In the genomic region with DNA sequence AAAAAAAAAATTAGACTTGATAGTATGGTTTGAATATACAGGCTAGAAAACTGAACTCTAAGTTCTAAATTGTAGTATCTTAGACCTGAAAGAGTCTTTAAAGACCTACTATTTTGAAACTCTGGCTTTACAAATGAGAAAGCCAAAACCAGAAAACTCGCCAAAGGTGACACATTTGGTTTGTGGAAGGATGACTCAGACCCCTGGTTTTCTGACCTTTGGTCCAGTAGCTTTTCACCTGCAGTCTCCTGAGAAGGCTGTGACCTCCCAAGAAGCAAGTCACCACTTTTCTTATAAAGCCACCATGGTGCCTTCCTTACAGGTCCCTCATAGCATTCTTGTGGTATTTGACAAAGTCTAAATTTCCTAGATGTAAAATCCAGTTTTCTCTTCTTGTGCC, we compare ENCODE assay signal across 1 cellular context.
TF ChIP-seq lines count a peak whose summit lies in the region.

No MANE protein-coding gene starts in this region.

TF ChIP-seq in GM23338, 12 proteins besides CTCF, POLR2A, EP300 and RAD21 (continued from another document):
- TF ChIP-seq, protein P1, sequence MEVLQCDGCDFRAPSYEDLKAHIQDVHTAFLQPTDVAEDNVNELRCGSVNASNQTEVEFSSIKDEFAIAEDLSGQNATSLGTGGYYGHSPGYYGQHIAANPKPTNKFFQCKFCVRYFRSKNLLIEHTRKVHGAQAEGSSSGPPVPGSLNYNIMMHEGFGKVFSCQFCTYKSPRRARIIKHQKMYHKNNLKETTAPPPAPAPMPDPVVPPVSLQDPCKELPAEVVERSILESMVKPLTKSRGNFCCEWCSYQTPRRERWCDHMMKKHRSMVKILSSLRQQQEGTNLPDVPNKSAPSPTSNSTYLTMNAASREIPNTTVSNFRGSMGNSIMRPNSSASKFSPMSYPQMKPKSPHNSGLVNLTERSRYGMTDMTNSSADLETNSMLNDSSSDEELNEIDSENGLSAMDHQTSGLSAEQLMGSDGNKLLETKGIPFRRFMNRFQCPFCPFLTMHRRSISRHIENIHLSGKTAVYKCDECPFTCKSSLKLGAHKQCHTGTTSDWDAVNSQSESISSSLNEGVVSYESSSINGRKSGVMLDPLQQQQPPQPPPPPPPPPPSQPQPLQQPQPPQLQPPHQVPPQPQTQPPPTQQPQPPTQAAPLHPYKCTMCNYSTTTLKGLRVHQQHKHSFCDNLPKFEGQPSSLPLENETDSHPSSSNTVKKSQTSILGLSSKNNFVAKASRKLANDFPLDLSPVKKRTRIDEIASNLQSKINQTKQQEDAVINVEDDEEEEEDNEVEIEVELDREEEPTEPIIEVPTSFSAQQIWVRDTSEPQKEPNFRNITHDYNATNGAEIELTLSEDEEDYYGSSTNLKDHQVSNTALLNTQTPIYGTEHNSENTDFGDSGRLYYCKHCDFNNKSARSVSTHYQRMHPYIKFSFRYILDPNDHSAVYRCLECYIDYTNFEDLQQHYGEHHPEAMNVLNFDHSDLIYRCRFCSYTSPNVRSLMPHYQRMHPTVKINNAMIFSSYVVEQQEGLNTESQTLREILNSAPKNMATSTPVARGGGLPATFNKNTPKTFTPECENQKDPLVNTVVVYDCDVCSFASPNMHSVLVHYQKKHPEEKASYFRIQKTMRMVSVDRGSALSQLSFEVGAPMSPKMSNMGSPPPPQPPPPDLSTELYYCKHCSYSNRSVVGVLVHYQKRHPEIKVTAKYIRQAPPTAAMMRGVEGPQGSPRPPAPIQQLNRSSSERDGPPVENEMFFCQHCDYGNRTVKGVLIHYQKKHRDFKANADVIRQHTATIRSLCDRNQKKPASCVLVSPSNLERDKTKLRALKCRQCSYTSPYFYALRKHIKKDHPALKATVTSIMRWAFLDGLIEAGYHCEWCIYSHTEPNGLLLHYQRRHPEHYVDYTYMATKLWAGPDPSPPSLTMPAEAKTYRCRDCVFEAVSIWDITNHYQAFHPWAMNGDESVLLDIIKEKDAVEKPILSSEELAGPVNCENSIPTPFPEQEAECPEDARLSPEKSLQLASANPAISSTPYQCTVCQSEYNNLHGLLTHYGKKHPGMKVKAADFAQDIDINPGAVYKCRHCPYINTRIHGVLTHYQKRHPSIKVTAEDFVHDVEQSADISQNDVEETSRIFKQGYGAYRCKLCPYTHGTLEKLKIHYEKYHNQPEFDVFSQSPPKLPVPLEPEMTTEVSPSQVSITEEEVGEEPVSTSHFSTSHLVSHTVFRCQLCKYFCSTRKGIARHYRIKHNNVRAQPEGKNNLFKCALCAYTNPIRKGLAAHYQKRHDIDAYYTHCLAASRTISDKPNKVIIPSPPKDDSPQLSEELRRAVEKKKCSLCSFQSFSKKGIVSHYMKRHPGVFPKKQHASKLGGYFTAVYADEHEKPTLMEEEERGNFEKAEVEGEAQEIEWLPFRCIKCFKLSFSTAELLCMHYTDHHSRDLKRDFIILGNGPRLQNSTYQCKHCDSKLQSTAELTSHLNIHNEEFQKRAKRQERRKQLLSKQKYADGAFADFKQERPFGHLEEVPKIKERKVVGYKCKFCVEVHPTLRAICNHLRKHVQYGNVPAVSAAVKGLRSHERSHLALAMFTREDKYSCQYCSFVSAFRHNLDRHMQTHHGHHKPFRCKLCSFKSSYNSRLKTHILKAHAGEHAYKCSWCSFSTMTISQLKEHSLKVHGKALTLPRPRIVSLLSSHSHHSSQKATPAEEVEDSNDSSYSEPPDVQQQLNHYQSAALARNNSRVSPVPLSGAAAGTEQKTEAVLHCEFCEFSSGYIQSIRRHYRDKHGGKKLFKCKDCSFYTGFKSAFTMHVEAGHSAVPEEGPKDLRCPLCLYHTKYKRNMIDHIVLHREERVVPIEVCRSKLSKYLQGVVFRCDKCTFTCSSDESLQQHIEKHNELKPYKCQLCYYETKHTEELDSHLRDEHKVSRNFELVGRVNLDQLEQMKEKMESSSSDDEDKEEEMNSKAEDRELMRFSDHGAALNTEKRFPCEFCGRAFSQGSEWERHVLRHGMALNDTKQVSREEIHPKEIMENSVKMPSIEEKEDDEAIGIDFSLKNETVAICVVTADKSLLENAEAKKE (CRISPR knock-in tag; IDR thresholded peaks at IDR 0.05) = no peak
- TF ChIP-seq, protein P2, sequence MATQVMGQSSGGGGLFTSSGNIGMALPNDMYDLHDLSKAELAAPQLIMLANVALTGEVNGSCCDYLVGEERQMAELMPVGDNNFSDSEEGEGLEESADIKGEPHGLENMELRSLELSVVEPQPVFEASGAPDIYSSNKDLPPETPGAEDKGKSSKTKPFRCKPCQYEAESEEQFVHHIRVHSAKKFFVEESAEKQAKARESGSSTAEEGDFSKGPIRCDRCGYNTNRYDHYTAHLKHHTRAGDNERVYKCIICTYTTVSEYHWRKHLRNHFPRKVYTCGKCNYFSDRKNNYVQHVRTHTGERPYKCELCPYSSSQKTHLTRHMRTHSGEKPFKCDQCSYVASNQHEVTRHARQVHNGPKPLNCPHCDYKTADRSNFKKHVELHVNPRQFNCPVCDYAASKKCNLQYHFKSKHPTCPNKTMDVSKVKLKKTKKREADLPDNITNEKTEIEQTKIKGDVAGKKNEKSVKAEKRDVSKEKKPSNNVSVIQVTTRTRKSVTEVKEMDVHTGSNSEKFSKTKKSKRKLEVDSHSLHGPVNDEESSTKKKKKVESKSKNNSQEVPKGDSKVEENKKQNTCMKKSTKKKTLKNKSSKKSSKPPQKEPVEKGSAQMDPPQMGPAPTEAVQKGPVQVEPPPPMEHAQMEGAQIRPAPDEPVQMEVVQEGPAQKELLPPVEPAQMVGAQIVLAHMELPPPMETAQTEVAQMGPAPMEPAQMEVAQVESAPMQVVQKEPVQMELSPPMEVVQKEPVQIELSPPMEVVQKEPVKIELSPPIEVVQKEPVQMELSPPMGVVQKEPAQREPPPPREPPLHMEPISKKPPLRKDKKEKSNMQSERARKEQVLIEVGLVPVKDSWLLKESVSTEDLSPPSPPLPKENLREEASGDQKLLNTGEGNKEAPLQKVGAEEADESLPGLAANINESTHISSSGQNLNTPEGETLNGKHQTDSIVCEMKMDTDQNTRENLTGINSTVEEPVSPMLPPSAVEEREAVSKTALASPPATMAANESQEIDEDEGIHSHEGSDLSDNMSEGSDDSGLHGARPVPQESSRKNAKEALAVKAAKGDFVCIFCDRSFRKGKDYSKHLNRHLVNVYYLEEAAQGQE (IDR thresholded peaks at IDR 0.05; ENCODE audit: unreplicated experiment) = no peak
- TF ChIP-seq NANOG (IDR thresholded peaks at IDR 0.05; ENCODE audit: borderline replicate concordance) (no peak), CREB1 (CRISPR knock-in tag; IDR thresholded peaks at IDR 0.05; ENCODE audit: low read depth) (no peak), STAT1 (IDR thresholded peaks at IDR 0.05; ENCODE audit: unreplicated experiment) (no peak), POLR2AphosphoS5 (IDR thresholded peaks at IDR 0.05; ENCODE audit: low read depth) (no peak)
